In genomic region chr3:183285828-183286457, GRCh38 we compare ENCODE assay signal across 1 cellular context.
TF ChIP-seq lines count a peak whose summit lies in the region.

No MANE protein-coding gene starts in this region.

TF ChIP-seq in GM12878, 131 proteins besides CTCF, POLR2A, EP300 and RAD21 (continued from another document and continues in another):
- TF ChIP-seq SREBF2 (IDR thresholded peaks at IDR 0.05; ENCODE audit: low read length) (no peak), RCOR1 (conservative IDR thresholded peaks at IDR 0.05; ENCODE audit: low read depth, low read length) (no peak), TBL1XR1 (IDR thresholded peaks at IDR 0.05; ENCODE audit: low read depth, low read length) (no peak), ZNF24 (IDR thresholded peaks at IDR 0.05) (peak; percentile 96), NKRF (conservative IDR thresholded peaks at IDR 0.05) (no peak), MYC (IDR thresholded peaks at IDR 0.05; ENCODE audit: insufficient read depth, insufficient read length, insufficient replicate concordance, low read length, severe bottlenecking) (no peak), IKZF1 (conservative IDR thresholded peaks at IDR 0.05) (peak; percentile 85), GABPA (IDR thresholded peaks at IDR 0.05; ENCODE audit: low read depth) (peak; percentile 73), LARP7 (IDR thresholded peaks at IDR 0.05) (no peak), GATAD2B (conservative IDR thresholded peaks at IDR 0.05; ENCODE audit: low read depth) (peak; percentile 45; the same call in 1 of the 2 replicates), IRF3 (IDR thresholded peaks at IDR 0.05) (no peak), ETV6 (conservative IDR thresholded peaks at IDR 0.05 in 1 of 2, IDR thresholded peaks at IDR 0.05 in 1 of 2; ENCODE audit: borderline replicate concordance in 1 of 2, low read depth in 1 of 2) (peak in 1 of 2 experiments; percentile 95; a peak in 2 of 4 replicates), MEF2B (IDR thresholded peaks at IDR 0.05; ENCODE audit: partially characterized antibody, poor library complexity, severe bottlenecking) (peak; percentile 43), BCL3 (IDR thresholded peaks at IDR 0.05; ENCODE audit: borderline replicate concordance, insufficient read depth, low read depth, low read length, poor library complexity, severe bottlenecking) (peak; percentile 31), NR2C2 (IDR thresholded peaks at IDR 0.05; ENCODE audit: borderline replicate concordance, control insufficient read depth, insufficient read length, low read depth) (no peak), ASH2L (IDR thresholded peaks at IDR 0.05; ENCODE audit: borderline replicate concordance, low read depth) (no peak), HDAC2 (IDR thresholded peaks at IDR 0.05) (no peak), FOXM1 (IDR thresholded peaks at IDR 0.05; ENCODE audit: low read depth, low read length) (peak; percentile 38; the same call in 1 of the 2 replicates), TCF7 (IDR thresholded peaks at IDR 0.05; ENCODE audit: borderline replicate concordance) (no peak), YBX1 (IDR thresholded peaks at IDR 0.05) (no peak), ELK1 (IDR thresholded peaks at IDR 0.05; ENCODE audit: low read depth, low read length) (no peak), ZBED1 (IDR thresholded peaks at IDR 0.05; ENCODE audit: borderline replicate concordance) (no peak), ZZZ3 (IDR thresholded peaks at IDR 0.05; ENCODE audit: control insufficient read depth, insufficient read length, low read depth) (no peak), ATF2 (IDR thresholded peaks at IDR 0.05; ENCODE audit: low read length) (peak; percentile 87), KLF5 (IDR thresholded peaks at IDR 0.05; ENCODE audit: partially characterized antibody) (no peak), ZBTB40 (IDR thresholded peaks at IDR 0.05; ENCODE audit: borderline replicate concordance) (peak; percentile 56; the same call in 1 of the 2 replicates), TCF3 (IDR thresholded peaks at IDR 0.05; ENCODE audit: borderline replicate concordance, insufficient read depth, low read depth, low read length) (peak; percentile 73; the same call in 1 of the 2 replicates), JUNB (IDR thresholded peaks at IDR 0.05) (peak; percentile 82), ZNF592 (IDR thresholded peaks at IDR 0.05) (peak; percentile 32; the same call in 1 of the 2 replicates), SMC3 (IDR thresholded peaks at IDR 0.05; ENCODE audit: borderline replicate concordance, low read length) (no peak), RELB (IDR thresholded peaks at IDR 0.05; ENCODE audit: low read depth) (peak; percentile 64), JUND (IDR thresholded peaks at IDR 0.05; ENCODE audit: low read depth, low read length) (peak; percentile 63; the same call in 1 of the 2 replicates), NFXL1 (IDR thresholded peaks at IDR 0.05; ENCODE audit: borderline replicate concordance) (no peak), CREB1 (IDR thresholded peaks at IDR 0.05; ENCODE audit: low read depth) (peak; percentile 91), SIN3A (IDR thresholded peaks at IDR 0.05; ENCODE audit: low read depth, low read length) (no peak), IRF4 (IDR thresholded peaks at IDR 0.05; ENCODE audit: low read depth, low read length) (peak; percentile 52; the same call in 1 of the 2 replicates), ZBTB33 (IDR thresholded peaks at IDR 0.05) (no peak), DPF2 (IDR thresholded peaks at IDR 0.05) (peak; percentile 77), ZNF384 (IDR thresholded peaks at IDR 0.05; ENCODE audit: borderline replicate concordance, low read depth, low read length) (no peak), E2F4 (IDR thresholded peaks at IDR 0.05; ENCODE audit: low read depth, low read length) (no peak), TARDBP (IDR thresholded peaks at IDR 0.05; ENCODE audit: borderline replicate concordance) (no peak)
